In genomic region chr15:73873889-73874511, GRCh38 we compare ENCODE assay signal across 9 cellular contexts. TPM values are rescaled to one million over a fixed set of nuclear protein-coding genes. Genes with fewer than 3 reads are reported as not detected.
A peak's percentile ranks its signal among the peaks of the same experiment; 100 is the strongest.
DNase-seq lines count a peak whose midpoint lies in the region; ATAC-seq, FAIRE-seq and TF ChIP-seq lines count a peak whose summit lies in the region.
"Had no signal": no experiment of that assay in that cellular context is flagged by ENCODE, and none has a peak within 500 bp of the region (broad histone marks: within the 10 kb centered on the region; RNA-seq: fewer than 3 reads in every experiment).

No MANE protein-coding gene starts in this region.

- H3K27ac ChIP-seq in C4-2B = no peak overlapping the region
- no peak overlapping the region for H3K27ac ChIP-seq in keratinocyte (ENCODE audit: control insufficient read depth, insufficient read depth, low read length)
- H3K27ac ChIP-seq in transverse colon = no peak overlapping the region

- H3K36me3 ChIP-seq in keratinocyte (ENCODE audit: control insufficient read depth in 2 of 2, extremely low read depth in 1 of 2, insufficient read depth in 2 of 2, low read length in 2 of 2) (no peaks in the 10 kb centered on the region), transverse colon (no peaks in the 10 kb centered on the region)

- TF ChIP-seq CTCF in C4-2B (conservative IDR thresholded peaks at IDR 0.05) = peak; percentile 90
- peak; percentile 43; the same call in 1 of the 2 replicates for TF ChIP-seq CTCF in GM12875 (IDR thresholded peaks at IDR 0.05; ENCODE audit: borderline replicate concordance, insufficient read depth, low read depth, low read length)
- peak; percentile 28 to 62 (median 41) for TF ChIP-seq CTCF in keratinocyte (optimal IDR thresholded peaks at IDR 0.05 in 1 of 3, IDR thresholded peaks at IDR 0.05 in 1 of 3, conservative IDR thresholded peaks at IDR 0.05 in 1 of 3; ENCODE audit: extremely low read depth in 1 of 3, insufficient read depth in 2 of 3, low read length in 3 of 3)
- peak; percentile 54 to 72 (median 58) for TF ChIP-seq CTCF in transverse colon (IDR thresholded peaks at IDR 0.05)

- H3K4me1 ChIP-seq in keratinocyte (ENCODE audit: control insufficient read depth, extremely low read depth, insufficient read depth, low read length) = no peaks in the 10 kb centered on the region
- H3K4me1 ChIP-seq in transverse colon = no peaks in the 10 kb centered on the region

- DNase-seq in NCI-H748 (lab: John Stamatoyannopoulos, UW; ENCODE audit: unreplicated experiment) = peak; percentile 34
- peak; percentile 63 for DNase-seq in amniotic epithelial cell (ENCODE audit: low read depth)
- peak; percentile 38 for DNase-seq in keratinocyte (ENCODE audit: low read depth, low spot score)
- no peak for DNase-seq in transverse colon
- no peak for DNase-seq in ecto neural progenitor cell (ENCODE audit: low spot score)

- no peak for TF ChIP-seq POLR2A in transverse colon (IDR thresholded peaks at IDR 0.05)

- no peaks in the 10 kb centered on the region for H4K20me1 ChIP-seq in keratinocyte (ENCODE audit: control insufficient read depth, extremely low read depth, insufficient read depth, low read length)

- 15 to 27% methylated on average over 5 to 6 of the region's 6 CpGs for WGBS in transverse colon (ENCODE audit: low coverage in 1 of 2), 2 donors

- in situ Hi-C loops in transverse colon (cut with MboI; ENCODE audit: low pct_ligation_motif_present in 1 of 4, low pct_unique_long_range_greater_than_20kb in 1 of 4, low sequenced_read_pairs in 3 of 4) = no loop called here

- H3K4me3 ChIP-seq in GM12875 (ENCODE audit: low read depth, low read length) (no peak overlapping the region), keratinocyte (ENCODE audit: control insufficient read depth in 2 of 3, extremely low read depth in 1 of 3, insufficient read depth in 2 of 3, low read depth in 1 of 3, low read length in 3 of 3) (no peak overlapping the region), transverse colon (no peak overlapping the region)

- no peak overlapping the region for H2AFZ ChIP-seq in keratinocyte (ENCODE audit: control insufficient read depth, low read length)

- H3K9me3 ChIP-seq in keratinocyte (ENCODE audit: control insufficient read depth, low read depth, low read length) (no peaks in the 10 kb centered on the region), transverse colon (no peaks in the 10 kb centered on the region)

- peak; percentile 81 for FAIRE-seq in keratinocyte (lab: Jason Lieb, UNC)

- H3K79me2 ChIP-seq in keratinocyte (ENCODE audit: control insufficient read depth, insufficient read depth, low read length) = no peaks in the 10 kb centered on the region

- H3K27me3 ChIP-seq in keratinocyte (ENCODE audit: control insufficient read depth, extremely low read depth, insufficient read depth, low read length) (peaks cover 20% of the 10 kb centered on the region), transverse colon (peaks cover 25% of the 10 kb centered on the region)

- intact Hi-C loops in transverse colon (cut with DNase I; ENCODE audit: low total_unique reads) = no loop called here

- dilution Hi-C loops in keratinocyte (cut with MboI; ENCODE audit: extremely low pct_ligation_motif_present, low sequenced_read_pairs) = no loop called here

- H3K4me2 ChIP-seq in keratinocyte (ENCODE audit: control insufficient read depth, extremely low read depth, insufficient read depth, low read depth, low read length) = no peak overlapping the region

- no peak overlapping the region for H3K9ac ChIP-seq in keratinocyte (ENCODE audit: control insufficient read depth, extremely low read depth, insufficient read depth, low read length)

- TF ChIP-seq EP300 in transverse colon (IDR thresholded peaks at IDR 0.05; ENCODE audit: low read depth) = no peak

- no peaks in the 10 kb centered on the region for H3K9me1 ChIP-seq in keratinocyte (ENCODE audit: control insufficient read depth, extremely low read depth, insufficient read depth, low read length)

- ATAC-seq in HG02759 (IDR thresholded peaks at IDR 0.05; ENCODE audit: unreplicated experiment) = no peak

RNA-seq across cellular contexts. Expression of gene TBC1D21, which starts 0.6 kb away (rescaled TPM):
- polyA plus RNA-seq in keratinocyte = not detected in 3 replicates
- not detected for polyA plus RNA-seq in keratinocyte (2011; ENCODE audit: low read depth)
- not detected in 2 replicates for polyA plus RNA-seq in keratinocyte (2011; cell fraction: cytosol; rRNA removed)
- polyA plus RNA-seq in keratinocyte (2011; cell fraction: nucleus; rRNA removed) = not detected in 2 replicates
- not detected in 2 replicates for polyA plus RNA-seq in keratinocyte (2012; ENCODE audit: low replicate concordance)
- polyA minus RNA-seq in keratinocyte = not detected in 3 replicates
- not detected for polyA minus RNA-seq in keratinocyte (2011; cell fraction: cytosol; rRNA and poly(A)+ RNA removed)
- not detected in 2 replicates for polyA minus RNA-seq in keratinocyte (2011; cell fraction: nucleus; rRNA and poly(A)+ RNA removed)
- not detected for total RNA-seq in transverse colon
- total RNA-seq: T-helper 1 cell treated with Interleukin-12 subunit alpha and Interleukin-12 subunit beta and Interleukin-4 antibody, amounts not matched to agents 30 ng/mL and 1 ng/mL, for 36 hours had no signal

RNA-seq across cellular contexts. Expression of gene LOXL1, which starts 52.3 kb away (rescaled TPM):
- polyA plus RNA-seq in keratinocyte = 8.8 to 14.8 TPM (median 9.2 TPM) in 3 replicates
- polyA plus RNA-seq in keratinocyte (2011; ENCODE audit: low read depth) = 3.7 TPM
- 8.2 and 13.2 TPM in 2 replicates for polyA plus RNA-seq in keratinocyte (2011; cell fraction: cytosol; rRNA removed)
- 13.6 and 28.2 TPM in 2 replicates for polyA plus RNA-seq in keratinocyte (2011; cell fraction: nucleus; rRNA removed)
- polyA plus RNA-seq in keratinocyte (2012; ENCODE audit: low replicate concordance) = 10.2 and 14.9 TPM in 2 replicates
- polyA minus RNA-seq in keratinocyte = 18.3 to 36.7 TPM (median 23.4 TPM) in 3 replicates
- 22.6 TPM for polyA minus RNA-seq in keratinocyte (2011; cell fraction: cytosol; rRNA and poly(A)+ RNA removed)
- polyA minus RNA-seq in keratinocyte (2011; cell fraction: nucleus; rRNA and poly(A)+ RNA removed) = 13.4 and 20.4 TPM in 2 replicates
- total RNA-seq in transverse colon = 1 to 10 TPM in 3 of 4 donors, not detected in 1; 1.8 to 6.8 (median 1.9) TPM

Comparison
In these comparisons a context has a peak if more than half of its experiments do, and no peak if none do; other contexts are left out.
1. DNase-seq: peak in NCI-H748 (single experiment), amniotic epithelial cell (single experiment) and keratinocyte (single experiment); none in transverse colon (single experiment) and ecto neural progenitor cell (single experiment).
2. Peak in every context shown above with its lines, with median percentiles within 50 percentile points of each other: CTCF ChIP-seq.